In the genomic region with DNA sequence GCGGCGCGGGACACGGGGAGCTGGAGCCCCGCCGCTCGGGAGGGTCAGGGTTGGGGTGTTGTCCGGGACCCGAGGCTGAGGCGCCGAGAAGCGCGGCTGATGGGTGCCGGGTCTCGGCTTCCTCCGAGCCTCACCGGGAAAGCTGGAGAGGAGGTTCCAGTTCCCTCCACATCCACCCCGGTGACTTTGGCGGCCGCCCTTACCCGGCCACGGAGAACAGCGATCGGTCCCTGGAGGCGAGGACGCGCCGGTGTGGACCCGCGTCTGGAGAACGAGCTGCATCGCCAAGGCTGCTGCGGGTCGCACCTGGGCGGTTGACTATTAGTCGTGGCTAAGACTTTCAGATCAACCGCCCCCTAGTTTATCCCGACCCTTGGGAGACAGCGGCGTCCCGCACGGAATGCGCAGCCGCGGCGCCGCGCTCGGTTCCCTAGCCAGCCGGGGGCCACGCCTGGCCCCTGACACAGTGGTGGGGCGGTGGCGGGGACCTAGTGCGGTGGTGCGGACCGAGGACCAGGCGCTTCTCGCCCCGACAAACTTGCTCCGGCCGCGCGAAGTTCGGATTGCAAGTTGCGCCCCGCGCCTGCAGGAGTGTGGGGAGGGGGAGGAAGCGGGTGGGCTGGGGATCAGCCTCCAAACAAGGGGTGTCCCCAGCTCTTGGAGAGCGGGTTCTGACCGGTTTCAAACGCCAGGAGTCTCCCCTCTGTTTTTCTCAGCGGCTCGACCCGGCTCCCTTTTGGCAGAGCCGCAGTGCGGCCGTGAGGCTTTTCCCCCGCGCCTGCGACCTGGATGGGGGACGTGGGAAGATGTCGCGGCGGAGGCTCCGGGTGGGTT, we compare ENCODE assay signal across 8 cellular contexts. TPM values are rescaled to one million over a fixed set of nuclear protein-coding genes. Genes with fewer than 3 reads are reported as not detected.
DNase-seq lines count a peak whose midpoint lies in the region; ATAC-seq and TF ChIP-seq lines count a peak whose summit lies in the region.

No MANE protein-coding gene starts in this region.

- no peaks in the 10 kb centered on the region for H3K36me3 ChIP-seq in HCT116 (ENCODE audit: control insufficient read depth in 1 of 2, insufficient read depth in 2 of 2, low read length in 2 of 2)
- H3K36me3 ChIP-seq in muscle layer of colon (ENCODE audit: insufficient read depth, low read length): no peaks in the 10 kb centered on the region
- H3K36me3 ChIP-seq in urinary bladder (ENCODE audit: insufficient read depth): no peaks in the 10 kb centered on the region

- POLR2A ChIA-PET in HCT116 (lab: Charles Lee): no interaction called here

- peak; percentile 50 for ATAC-seq in HCT116

- TF ChIP-seq RAD21 in HCT116 (IDR thresholded peaks at IDR 0.05; ENCODE audit: low read depth): peak; percentile 7; the same call in 1 of the 2 replicates

- RAD21 ChIA-PET in HCT116 (lab: Charles Lee; ENCODE audit: low non-redundant PET in 1 of 2, low total read pairs in 2 of 2, uncharacterized antibody in 2 of 2, unreplicated experiment in 2 of 2): no interaction called here

- TF ChIP-seq POLR2A in HCT116 (IDR thresholded peaks at IDR 0.05; ENCODE audit: borderline replicate concordance, extremely low read depth, insufficient read depth, insufficient read length): no peak
- peak; percentile 24 for TF ChIP-seq POLR2A in erythroblast (IDR thresholded peaks at IDR 0.05; ENCODE audit: low read length)

- peak overlapping the region; percentile 43; the same call in 1 of the 2 replicates for H3K27ac ChIP-seq in HCT116 (ENCODE audit: low read depth, low read length)
- H3K27ac ChIP-seq in muscle layer of colon (ENCODE audit: low read depth, low read length): no peak overlapping the region
- H3K27ac ChIP-seq in urinary bladder (ENCODE audit: low read depth): no peak overlapping the region

- no peaks in the 10 kb centered on the region for H3K79me2 ChIP-seq in HCT116 (ENCODE audit: insufficient read depth, low read length)

- H3K27me3 ChIP-seq in HCT116 (ENCODE audit: insufficient read depth, low read length): peaks cover 21% of the 10 kb centered on the region; the same call in 1 of the 2 replicates
- peaks cover 10 to 38% of the 10 kb centered on the region in 2 donors for H3K27me3 ChIP-seq in muscle layer of colon (ENCODE audit: control insufficient read depth in 1 of 2, insufficient read depth in 2 of 2, low read length in 2 of 2)

- CTCF ChIA-PET in HCT116 (lab: Charles Lee): interaction anchor here (1.0 to 1.8 kb wide), 3 partner anchors 147 to 206 kb away, joined by 3 to 6 read pairs (median 6); no protein-coding TSS in a partner anchor

- BruUV-seq in HCT116 (replicated peaks; lab: Mats Ljungman, UMichigan): no TSS peak

- no peak for TF ChIP-seq CTCF in HCT116 (IDR thresholded peaks at IDR 0.05 in 2 of 3, conservative IDR thresholded peaks at IDR 0.05 in 1 of 3; ENCODE audit: borderline replicate concordance in 1 of 3, insufficient read depth in 1 of 3, low read depth in 2 of 3, low read length in 2 of 3)

- DNase-seq in Caki2 (ENCODE audit: low read depth) (peak; percentile 50), HCT116 (ENCODE audit: low read depth, low spot score) (no peak), UCSD-AML1 (lab: John Stamatoyannopoulos, UW; ENCODE audit: unreplicated experiment) (peak; percentile 67), erythroblast (lab: John Stamatoyannopoulos, UW) (peak; percentile 73 to 82), occipital lobe (lab: John Stamatoyannopoulos, UW) (no peak)
- DNase-seq in activated effector memory CD4-positive, alpha-beta T cell treated with Interleukin-2 at 50 U/mL for 16 hours: no peak

- peak overlapping the region; percentile 52; the same call in 1 of the 2 replicates for H3K9ac ChIP-seq in HCT116 (ENCODE audit: low read length)
- no peak overlapping the region for H3K9ac ChIP-seq in muscle layer of colon (ENCODE audit: low read length)

- H3K4me3 ChIP-seq in HCT116 (replicated peaks in 1 of 2; ENCODE audit: low read depth in 1 of 2, low read length in 2 of 2) (peak overlapping the region; percentile 60 to 66), muscle layer of colon (ENCODE audit: low read depth in 1 of 2, low read length in 2 of 2) (peak overlapping the region; percentile 60 to 74), urinary bladder (ENCODE audit: low read depth, low read length) (peak overlapping the region; percentile 84)

- no peaks in the 10 kb centered on the region for H4K20me1 ChIP-seq in HCT116 (ENCODE audit: insufficient read depth)

- peak overlapping the region; percentile 15 for H2AFZ ChIP-seq in HCT116 (ENCODE audit: low read depth, low read length, poor library complexity, severe bottlenecking)

- no peaks in the 10 kb centered on the region for H3K9me2 ChIP-seq in HCT116 (ENCODE audit: insufficient read depth)

- peak overlapping the region; percentile 97 for H3K4me2 ChIP-seq in HCT116 (ENCODE audit: low read length)

- in situ Hi-C loops in Caki2 (cut with HindIII; ENCODE audit: low pct_unique_long_range_greater_than_20kb, low sequenced_read_pairs): no loop called here

- intact Hi-C loops in HCT116 (cut with micrococcal nuclease): loop anchor here (5.0 kb wide), 2 partner anchors 146 to 191 kb away; no protein-coding TSS in a partner anchor

- H3K9me3 ChIP-seq in HCT116 (ENCODE audit: control insufficient read depth in 1 of 2, insufficient read depth in 1 of 2, low read depth in 1 of 2, low read length in 2 of 2) (no peaks in the 10 kb centered on the region), muscle layer of colon (ENCODE audit: low read length) (no peaks in the 10 kb centered on the region)

- under 1% methylated on average over 85 of the region's 85 CpGs for WGBS in urinary bladder

- H3K4me1 ChIP-seq in HCT116 (ENCODE audit: control insufficient read depth in 1 of 2, insufficient read depth in 2 of 2, low read length in 2 of 2) (peaks cover 14 to 32% of the 10 kb centered on the region in 2 experiments), muscle layer of colon (ENCODE audit: insufficient read depth, low read length) (peaks cover 8% of the 10 kb centered on the region), urinary bladder (ENCODE audit: insufficient read depth) (no peaks in the 10 kb centered on the region)

TF ChIP-seq in HCT116, 20 proteins besides CTCF, POLR2A, EP300 and RAD21:
- TF ChIP-seq ZFX (IDR thresholded peaks at IDR 0.05) (0 out of 2 replicates have a peak, but pooled peaks have one; percentile 12), ZNF274 (IDR thresholded peaks at IDR 0.05; ENCODE audit: low read depth, low read length) (no peak), EZH2 (IDR thresholded peaks at IDR 0.05) (0 out of 2 replicates have a peak, but pooled peaks have one; percentile 50)

RNA-seq across cellular contexts. Expression of a gene that starts 0.5 kb away (rescaled TPM):
- total RNA-seq in Caki2 (2014; rRNA removed; shearing (Covaris generic); ENCODE audit: low replicate concordance): 1.7 and 2.8 TPM in 2 replicates
- total RNA-seq in HCT116 (2021; ENCODE audit: unreplicated experiment) (1.8 TPM), urinary bladder (7.1 TPM), occipital lobe (3.3 TPM)
- 0.39 and 0.44 TPM in 2 replicates for polyA plus RNA-seq in HCT116 (2012)
- polyA plus RNA-seq in urinary bladder: 1.6 TPM

Comparison
In these comparisons a context has a peak if more than half of its experiments do, and no peak if none do; other contexts are left out.
1. DNase-seq: peak in Caki2 (single experiment), UCSD-AML1 (single experiment) and erythroblast (2 of 2); none in HCT116 (single experiment), activated effector memory CD4-positive, alpha-beta T cell treated with Interleukin-2 at 50 U/mL for 16 hours (single experiment) and occipital lobe (single experiment).
2. Peak in every context shown above with its lines, with median percentiles within 50 percentile points of each other: H3K4me3 ChIP-seq.